Comparison of ENCODE assay signal across 11 cellular contexts in the genomic region with DNA sequence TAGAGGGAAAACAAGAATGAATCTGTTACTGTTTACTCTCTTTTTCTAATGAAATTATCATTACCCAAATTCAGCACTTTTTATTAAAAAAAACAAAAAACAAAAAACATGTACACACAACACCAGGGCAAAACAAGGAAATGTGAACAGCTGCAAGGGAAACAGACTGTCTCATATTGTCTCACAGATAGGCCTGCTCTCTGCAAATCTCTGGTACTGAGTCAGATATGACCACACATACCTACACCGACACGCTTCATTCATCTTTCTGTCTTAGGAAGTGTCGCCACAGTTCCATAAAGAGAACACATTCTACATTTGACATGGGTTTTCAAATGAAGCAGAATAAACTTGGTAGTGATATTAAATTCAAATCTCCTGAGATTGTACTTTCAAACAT.
A peak's percentile ranks its signal among the peaks of the same experiment; 100 is the strongest.
DNase-seq lines count a peak whose midpoint lies in the region; ATAC-seq, FAIRE-seq and TF ChIP-seq lines count a peak whose summit lies in the region.
"Had no signal": no experiment of that assay in that cellular context is flagged by ENCODE, and none has a peak within 500 bp of the region (broad histone marks: within the 10 kb centered on the region; RNA-seq: fewer than 3 reads in every experiment).

No MANE protein-coding gene starts in this region.

- POLR2A ChIA-PET in HEK293T (lab: Yijun Ruan, JAX), result no interaction called here

- intact Hi-C loops in psoas muscle (cut with DNase I), result no loop called here

- no peak for TF ChIP-seq POLR2A in GM12892 (IDR thresholded peaks at IDR 0.05; ENCODE audit: low read depth, low read length)

- H3K4me1 ChIP-seq in psoas muscle, result no peaks in the 10 kb centered on the region

- no peak overlapping the region for H3K4me3 ChIP-seq in brain microvascular endothelial cell (ENCODE audit: low read depth, low read length)
- no peak overlapping the region for H3K4me3 ChIP-seq in psoas muscle

- no peak overlapping the region for H3K27ac ChIP-seq in brain microvascular endothelial cell
- H3K27ac ChIP-seq in psoas muscle, result no peak overlapping the region
- H3K27ac ChIP-seq: KMS-11 had no signal

- no peaks in the 10 kb centered on the region for H3K4me1 Mint-ChIP-seq in activated naive CD4-positive, alpha-beta T cell treated with anti-CD3 and anti-CD28 coated beads, Interleukin-2, amount 10 ng/mL, durations not matched to agents 7 days and 5 days

- H3K36me3 ChIP-seq in brain microvascular endothelial cell (replicated peaks) (no peaks in the 10 kb centered on the region), psoas muscle (ENCODE audit: insufficient read depth in 1 of 2, low read depth in 1 of 2) (no peaks in the 10 kb centered on the region)

- no peaks in the 10 kb centered on the region for H3K27me3 Mint-ChIP-seq in activated naive CD4-positive, alpha-beta T cell treated with anti-CD3 and anti-CD28 coated beads, Interleukin-2, amount 10 ng/mL, durations not matched to agents 7 days and 5 days

- in situ Hi-C loops in brain microvascular endothelial cell (cut with HindIII; ENCODE audit: low pct_ligation_motif_present, low sequenced_read_pairs), result no loop called here

- peaks cover 11% of the 10 kb centered on the region for H3K36me3 Mint-ChIP-seq in activated naive CD4-positive, alpha-beta T cell treated with anti-CD3 and anti-CD28 coated beads, Interleukin-2, amount 10 ng/mL, durations not matched to agents 7 days and 5 days

- FAIRE-seq in GM12892 (lab: Jason Lieb, UNC), result peak; percentile 67
- FAIRE-seq: endothelial cell of umbilical vein had no signal

- H3K27me3 ChIP-seq in brain microvascular endothelial cell (replicated peaks), result no peaks in the 10 kb centered on the region
- peaks cover 0 to 4% (median 0%) of the 10 kb centered on the region in 3 donors for H3K27me3 ChIP-seq in psoas muscle (ENCODE audit: insufficient read depth in 3 of 3, low read length in 2 of 3)

- ATAC-seq in HG03108 (IDR thresholded peaks at IDR 0.05; ENCODE audit: unreplicated experiment) (peak; percentile 95), psoas muscle (no peak)

- H3K4me3 Mint-ChIP-seq in activated naive CD4-positive, alpha-beta T cell treated with anti-CD3 and anti-CD28 coated beads, Interleukin-2, amount 10 ng/mL, durations not matched to agents 7 days and 5 days, result no peak overlapping the region

- H3K9me3 Mint-ChIP-seq in activated naive CD4-positive, alpha-beta T cell treated with anti-CD3 and anti-CD28 coated beads, Interleukin-2, amount 10 ng/mL, durations not matched to agents 7 days and 5 days, result no peaks in the 10 kb centered on the region

- DNase-seq in GM12892 (ENCODE audit: insufficient read length) (peak; percentile 2), GM20000 (ENCODE audit: low spot score) (peak; percentile 31), brain microvascular endothelial cell (peak; percentile 36), NCI-H1417 (lab: John Stamatoyannopoulos, UW) (no peak), HEK293T (ENCODE audit: extremely low spot score) (no peak), psoas muscle (no peak)
- no peak for DNase-seq in activated naive CD4-positive, alpha-beta T cell treated with anti-CD3 and anti-CD28 coated beads, Interleukin-2, amount 10 ng/mL, durations not matched to agents 7 days and 5 days
- DNase-seq: activated T-cell treated with anti-CD3 and anti-CD28 coated beads, Interleukin-2, amount 50 U/mL, for 1 hour had no signal

- 79 to 97% (median 81%) methylated on average over 3 of the region's 3 CpGs for WGBS in psoas muscle, 3 donors

- CTCF ChIA-PET in HEK293T (lab: Yijun Ruan, JAX), result no interaction called here
- CTCF ChIA-PET in activated naive CD4-positive, alpha-beta T cell treated with anti-CD3 and anti-CD28 coated beads, Interleukin-2, amount 10 ng/mL, durations not matched to agents 7 days and 5 days (lab: Charles Lee), result no interaction called here

- H3K9me3 ChIP-seq in psoas muscle, result peaks cover 4% of the 10 kb centered on the region

- H3K27ac Mint-ChIP-seq in activated naive CD4-positive, alpha-beta T cell treated with anti-CD3 and anti-CD28 coated beads, Interleukin-2, amount 10 ng/mL, durations not matched to agents 7 days and 5 days, result no peak overlapping the region

- TF ChIP-seq CTCF in GM20000 (IDR thresholded peaks at IDR 0.05; ENCODE audit: extremely low read depth, missing control alignments) (no peak), brain microvascular endothelial cell (IDR thresholded peaks at IDR 0.05; ENCODE audit: low read depth, low read length, missing control alignments) (no peak), psoas muscle (IDR thresholded peaks at IDR 0.05) (no peak)

TF ChIP-seq in HEK293T, 16 proteins besides CTCF, POLR2A, EP300 and RAD21:
- no peak for TF ChIP-seq L3MBTL2 (conservative IDR thresholded peaks at IDR 0.05)
- no peak for TF ChIP-seq ARNT (IDR thresholded peaks at IDR 0.05)
- no peak for TF ChIP-seq NFRKB (IDR thresholded peaks at IDR 0.05)

Comparison
In these comparisons a context has a peak if more than half of its experiments do, and no peak if none do; other contexts are left out.
1. DNase-seq: peak in GM12892 (single experiment), GM20000 (single experiment) and brain microvascular endothelial cell (single experiment); none in NCI-H1417 (0 of 3), HEK293T (single experiment), psoas muscle (0 of 2) and activated naive CD4-positive, alpha-beta T cell treated with anti-CD3 and anti-CD28 coated beads, Interleukin-2, amount 10 ng/mL, durations not matched to agents 7 days and 5 days (single experiment).